ENCODE assay signal across 3 cellular contexts in genomic region chr2:113320106-113320505, GRCh38. TPM values are rescaled to one million over a fixed set of nuclear protein-coding genes. Genes with fewer than 3 reads are reported as not detected.
"Had no signal": no experiment of that assay in that cellular context is flagged by ENCODE, and none has a peak within 500 bp of the region (broad histone marks: within the 10 kb centered on the region; RNA-seq: fewer than 3 reads in every experiment).

No MANE protein-coding gene starts in this region.

RNA-seq across cellular contexts. Expression of gene PAX8, which starts 41.4 kb away (rescaled TPM):
- total RNA-seq: bronchial epithelial cell, cardiac muscle cell, chondrocyte had no signal
- polyA plus RNA-seq: cardiac muscle cell had no signal
